ENCODE assay signal across 10 cellular contexts in the genomic region with DNA sequence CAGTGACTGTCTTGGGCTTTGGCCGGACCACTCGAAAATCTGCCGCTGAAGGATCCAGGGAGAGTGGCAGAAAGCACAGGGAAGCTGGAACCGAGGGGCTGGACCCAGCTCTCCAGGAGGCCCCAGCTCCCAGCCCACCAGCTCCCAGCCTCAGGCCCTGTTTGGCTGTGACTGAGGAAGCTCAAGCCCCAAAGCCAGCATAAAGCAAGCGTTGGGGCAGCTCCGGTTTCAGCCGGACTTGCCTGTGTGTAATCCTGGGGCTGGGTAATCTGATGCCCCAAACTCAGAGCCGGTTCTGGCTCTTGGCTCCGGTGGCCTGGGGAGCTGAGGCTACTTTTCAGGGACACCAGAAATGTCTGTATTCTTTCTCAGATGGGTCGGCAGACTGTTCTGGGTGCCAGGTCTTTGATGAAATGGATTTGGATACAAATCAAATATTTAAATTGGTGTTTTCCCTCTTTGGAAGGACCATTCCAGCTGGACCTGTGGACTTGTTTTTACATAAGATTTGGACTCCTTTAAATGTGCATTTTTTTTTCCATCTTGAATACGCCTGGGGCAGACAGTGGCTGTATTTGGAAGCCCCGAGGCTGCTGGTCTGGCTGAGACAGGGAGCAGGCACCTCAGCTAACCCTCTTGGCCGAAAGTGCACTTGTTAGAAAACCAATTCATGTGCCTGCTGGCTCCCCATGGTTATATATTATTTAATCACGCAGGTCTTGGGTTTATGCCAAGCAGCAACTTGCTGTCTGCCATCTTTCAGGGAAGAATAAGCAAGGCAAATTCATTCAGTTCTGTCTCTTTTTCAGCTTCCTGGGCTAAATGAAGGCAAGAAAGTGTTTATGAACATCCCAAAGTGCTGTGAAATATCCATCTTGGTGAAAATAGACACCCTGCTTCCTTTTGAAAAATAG. TPM values are rescaled to one million over a fixed set of nuclear protein-coding genes. Genes with fewer than 3 reads are reported as not detected.
A peak's percentile ranks its signal among the peaks of the same experiment; 100 is the strongest.
DNase-seq lines count a peak whose midpoint lies in the region; ATAC-seq and TF ChIP-seq lines count a peak whose summit lies in the region.
"Had no signal": no experiment of that assay in that cellular context is flagged by ENCODE, and none has a peak within 500 bp of the region (broad histone marks: within the 10 kb centered on the region; RNA-seq: fewer than 3 reads in every experiment).

No MANE protein-coding gene starts in this region.

- H3K9me3 ChIP-seq in A673 (ENCODE audit: low read depth, low read length, poor library complexity, severe bottlenecking) = peaks cover 6% of the 10 kb centered on the region

- H3K79me2 ChIP-seq in mesendoderm (ENCODE audit: control insufficient read depth, insufficient read depth, low read length) = no peaks in the 10 kb centered on the region

- no peak overlapping the region for H2AK5ac ChIP-seq in mesendoderm (ENCODE audit: low read length)

- no peak for ATAC-seq in HG03175 (IDR thresholded peaks at IDR 0.05; ENCODE audit: unreplicated experiment)
- ATAC-seq in activated T-helper 17 cell treated with anti-CD3 and anti-CD28 coated beads, Interleukin-2, amount 50 U/mL, for 72 hours (replicated peaks) = no peak

- H3K4me3 Mint-ChIP-seq in brain = peak overlapping the region; percentile 7 to 77 (median 36)
- H3K4me3 Mint-ChIP-seq in activated T-helper 17 cell treated with anti-CD3 and anti-CD28 coated beads, Interleukin-2, amount 50 U/mL, for 72 hours = no peak overlapping the region
- H3K4me3 Mint-ChIP-seq: B cell had no signal

- no peak overlapping the region for H3K4ac ChIP-seq in mesendoderm (ENCODE audit: low read depth, low read length)

- POLR2A ChIA-PET in A673 (lab: Charles Lee; ENCODE audit: low non-redundant PET) = no interaction called here

- H3K79me1 ChIP-seq in mesendoderm (ENCODE audit: low read length) = no peaks in the 10 kb centered on the region

- peak overlapping the region; percentile 31 for H3K56ac ChIP-seq in mesendoderm (ENCODE audit: low read length)

- no peak overlapping the region for H4K5ac ChIP-seq in mesendoderm (ENCODE audit: low read length)

- H2BK15ac ChIP-seq in mesendoderm (replicated peaks; ENCODE audit: low read depth) = no peak overlapping the region

- H2BK120ac ChIP-seq in mesendoderm (ENCODE audit: low read depth, low read length) = no peak overlapping the region

- H3K4me1 Mint-ChIP-seq in brain = peaks cover 41% of the 10 kb centered on the region
- H3K4me1 Mint-ChIP-seq in activated T-helper 17 cell treated with anti-CD3 and anti-CD28 coated beads, Interleukin-2, amount 50 U/mL, for 72 hours = no peaks in the 10 kb centered on the region
- H3K4me1 Mint-ChIP-seq: B cell had no signal

- CTCF ChIA-PET in A673 (lab: Charles Lee) = interaction anchor here (0.7 kb wide), 1 partner anchor 1431 kb away, joined by 3 read pairs; no protein-coding TSS in a partner anchor

- H3K23ac ChIP-seq in mesendoderm (ENCODE audit: low read length) = no peak overlapping the region

- peaks cover 9% of the 10 kb centered on the region for H3K36me3 Mint-ChIP-seq in brain
- no peaks in the 10 kb centered on the region for H3K36me3 Mint-ChIP-seq in activated T-helper 17 cell treated with anti-CD3 and anti-CD28 coated beads, Interleukin-2, amount 50 U/mL, for 72 hours (ENCODE audit: low read depth)

- H3K27ac ChIP-seq in A673 (ENCODE audit: low read depth, low read length, poor library complexity, severe bottlenecking) = no peak overlapping the region
- no peak overlapping the region for H3K27ac ChIP-seq in mesendoderm (ENCODE audit: low read depth, low read length)

- no peak overlapping the region for H4K8ac ChIP-seq in mesendoderm (ENCODE audit: low read depth, low read length)

- DNase-seq in A673 (ENCODE audit: low spot score) = peak; percentile 59
- DNase-seq in NCI-H1105 (lab: John Stamatoyannopoulos, UW) = peak; percentile 43
- DNase-seq in mesendoderm = peak; percentile 82
- no peak for DNase-seq in activated T-cell treated with anti-CD3 and anti-CD28 coated beads, Interleukin-2, amount 50 U/mL, for 1 hour
- DNase-seq in DMS53 (lab: John Stamatoyannopoulos, UW) = no peak
- DNase-seq: stimulated activated CD4-positive, alpha-beta T cell treated with anti-CD3 and anti-CD28 coated beads, Interleukin-2, amount 100 ng/mL, for 48 hours had no signal

- H3K27me3 ChIP-seq in A673 (replicated peaks; ENCODE audit: insufficient read depth, low read depth, low read length, poor library complexity) = no peaks in the 10 kb centered on the region
- H3K27me3 ChIP-seq in mesendoderm (ENCODE audit: insufficient read depth, low read length, poor library complexity) = no peaks in the 10 kb centered on the region

- intact Hi-C loops in A673 (cut with micrococcal nuclease; ENCODE audit: unreplicated experiment) = no loop called here

- peak overlapping the region; percentile 73 to 89 (median 86) for H3K27ac Mint-ChIP-seq in brain
- no peak overlapping the region for H3K27ac Mint-ChIP-seq in activated T-helper 17 cell treated with anti-CD3 and anti-CD28 coated beads, Interleukin-2, amount 50 U/mL, for 72 hours
- H3K27ac Mint-ChIP-seq: B cell had no signal

- no peak overlapping the region for H3K9ac ChIP-seq in mesendoderm (ENCODE audit: low read length)

- BruUV-seq in A673 (replicated peaks; lab: Mats Ljungman, UMichigan) = no TSS peak

- H3K4me3 ChIP-seq in A673 (ENCODE audit: low read depth, low read length, poor library complexity, severe bottlenecking) (no peak overlapping the region), mesendoderm (ENCODE audit: low read length) (no peak overlapping the region)

- H3K9me3 Mint-ChIP-seq in brain = peaks cover 12 to 31% (median 25%) of the 10 kb centered on the region in 5 experiments
- peaks cover 9% of the 10 kb centered on the region for H3K9me3 Mint-ChIP-seq in activated T-helper 17 cell treated with anti-CD3 and anti-CD28 coated beads, Interleukin-2, amount 50 U/mL, for 72 hours

- H3K4me2 ChIP-seq in mesendoderm (ENCODE audit: low read length) = no peak overlapping the region

- no CpG with 5 or more reads among the region's 14 CpGs for WGBS in mesendoderm (ENCODE audit: extremely low coverage, insufficient coverage, low lambda C conversion rate)

- H3K27me3 Mint-ChIP-seq in brain = peaks cover 7% of the 10 kb centered on the region
- H3K27me3 Mint-ChIP-seq in activated T-helper 17 cell treated with anti-CD3 and anti-CD28 coated beads, Interleukin-2, amount 50 U/mL, for 72 hours = peaks cover 14% of the 10 kb centered on the region

- H3K4me1 ChIP-seq in A673 (ENCODE audit: insufficient read depth, low read length, poor library complexity, severe bottlenecking) (peaks cover 12% of the 10 kb centered on the region), mesendoderm (ENCODE audit: control insufficient read depth, low read depth, low read length) (no peaks in the 10 kb centered on the region)

- H2BK5ac ChIP-seq in mesendoderm (ENCODE audit: low read length) = no peak overlapping the region

- no peaks in the 10 kb centered on the region for H3K36me3 ChIP-seq in A673 (ENCODE audit: insufficient read depth, low read length, poor library complexity, severe bottlenecking)
- H3K36me3 ChIP-seq in mesendoderm (ENCODE audit: control insufficient read depth, insufficient read depth, low read length) = no peaks in the 10 kb centered on the region

- no peak overlapping the region for H3K18ac ChIP-seq in mesendoderm (ENCODE audit: low read length)

- TF ChIP-seq CTCF in A673 (conservative IDR thresholded peaks at IDR 0.05; ENCODE audit: low read depth, low read length) = no peak
- no peak for TF ChIP-seq CTCF in brain (conservative IDR thresholded peaks at IDR 0.05)

RNA-seq across cellular contexts. Expression of a gene that starts 29.6 kb away (rescaled TPM):
- total RNA-seq in A673 (2021) = 28.0 and 30.7 TPM in 2 replicates
- 9.0 TPM for polyA plus RNA-seq in brain (ENCODE audit: insufficient read depth, low read depth, low replicate concordance)
- polyA plus RNA-seq in mesendoderm (2013, experiment 1 of 2) = 20.2 TPM
- polyA plus RNA-seq in mesendoderm (2013, experiment 2 of 2) = 18.5 TPM
- 10 to 100 TPM in 1 of 2 donors, 1 to 10 TPM in 1; 8.0 to 19.4 TPM for total RNA-seq in activated T-helper 17 cell treated with anti-CD3 and anti-CD28 coated beads, Interleukin-2, amount 50 U/mL, for 72 hours

Comparison
In these comparisons a context has a peak if more than half of its experiments do, and no peak if none do; other contexts are left out.
1. DNase-seq: peak in A673 (single experiment), NCI-H1105 (single experiment) and mesendoderm (single experiment); none in activated T-cell treated with anti-CD3 and anti-CD28 coated beads, Interleukin-2, amount 50 U/mL, for 1 hour (single experiment) and DMS53 (single experiment).